ENCODE assay signal across 28 cellular contexts in the genomic region with DNA sequence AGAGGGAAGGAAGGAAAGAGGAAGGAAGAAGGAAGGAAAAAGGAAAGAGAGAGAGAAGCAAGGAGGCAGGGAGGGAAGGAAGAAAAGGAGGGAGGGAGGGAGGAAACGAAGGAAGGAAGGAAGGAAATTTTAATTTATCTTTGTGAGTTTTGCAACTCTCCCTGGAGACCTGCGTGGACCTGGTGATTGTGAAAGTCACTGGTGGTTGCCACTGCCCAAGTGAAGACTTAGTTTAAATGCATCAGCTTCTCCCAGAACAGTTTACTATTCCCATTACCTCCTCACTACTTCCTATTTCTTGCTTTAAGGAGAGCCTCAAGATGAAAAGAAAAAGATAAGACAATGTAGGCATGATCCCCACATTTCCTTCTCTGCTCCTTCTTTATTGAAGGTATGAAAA.
DNase-seq lines count a peak whose midpoint lies in the region; ATAC-seq, FAIRE-seq and TF ChIP-seq lines count a peak whose summit lies in the region.
"Had no signal": no experiment of that assay in that cellular context is flagged by ENCODE, and none has a peak within 500 bp of the region (broad histone marks: within the 10 kb centered on the region; RNA-seq: fewer than 3 reads in every experiment).

No MANE protein-coding gene starts in this region.

- no peak overlapping the region for H3K9ac ChIP-seq in H9 (ENCODE audit: extremely low read depth, insufficient read length, low read length)
- peak overlapping the region; percentile 35; the same call in 1 of the 2 replicates for H3K9ac ChIP-seq in PC-3 (ENCODE audit: low read length)
- H3K9ac ChIP-seq in H1 (replicated peaks in 1 of 4; ENCODE audit: extremely low read depth in 1 of 4, low read depth in 3 of 4, low read length in 3 of 4): no peak overlapping the region
- H3K9ac ChIP-seq in neural progenitor cell: no peak overlapping the region

- H3K4ac ChIP-seq in H9 (ENCODE audit: low read depth, low read length) (no peak overlapping the region), H1 (replicated peaks; ENCODE audit: insufficient read length, low read depth, low read length) (no peak overlapping the region)

- TF ChIP-seq RAD21 in H1 (IDR thresholded peaks at IDR 0.05 in 1 of 2, conservative IDR thresholded peaks at IDR 0.05 in 1 of 2; ENCODE audit: low read depth in 2 of 2, low read length in 2 of 2): no peak

- no peak overlapping the region for H3K23ac ChIP-seq in H9 (ENCODE audit: insufficient read length, low read depth, low read length)
- H3K23ac ChIP-seq in H1 (ENCODE audit: insufficient read length): no peak overlapping the region

- H2BK20ac ChIP-seq in H9 (ENCODE audit: low read depth, low read length, poor library complexity, severe bottlenecking) (no peak overlapping the region), H1 (ENCODE audit: low read length) (no peak overlapping the region)

- no peak for TF ChIP-seq POLR2A in H1 (IDR thresholded peaks at IDR 0.05; ENCODE audit: control extremely low read depth in 1 of 2, low read depth in 2 of 2, low read length in 2 of 2)

- no peak for ATAC-seq in PC-3
- ATAC-seq in GM18861 (IDR thresholded peaks at IDR 0.05; ENCODE audit: unreplicated experiment): no peak
- no peak for ATAC-seq in GM19035 (IDR thresholded peaks at IDR 0.05; ENCODE audit: unreplicated experiment)
- ATAC-seq in GM19351 (IDR thresholded peaks at IDR 0.05; ENCODE audit: unreplicated experiment): no peak
- ATAC-seq in HG03521 (IDR thresholded peaks at IDR 0.05; ENCODE audit: unreplicated experiment): no peak
- ATAC-seq: GM12878, Right ventricle myocardium inferior, SK-N-SH treated with all-trans-retinoic acid at 6 μM for 48 hours had no signal

- no peak overlapping the region for H3K18ac ChIP-seq in H9 (ENCODE audit: insufficient read length, low read depth, low read length)
- 0 out of 2 replicates have a peak overlapping the region, but pooled peaks have one; percentile 24 for H3K18ac ChIP-seq in H1 (ENCODE audit: extremely low read depth, low read length)

- H3K27me3 ChIP-seq in H9 (ENCODE audit: insufficient read depth, low read length) (no peaks in the 10 kb centered on the region), PC-3 (ENCODE audit: low read length) (no peaks in the 10 kb centered on the region), H1 (replicated peaks in 1 of 4; ENCODE audit: control insufficient read depth in 3 of 4, extremely low read depth in 1 of 4, insufficient read depth in 3 of 4, low read length in 3 of 4) (no peaks in the 10 kb centered on the region), neural progenitor cell (no peaks in the 10 kb centered on the region)
- H3K27me3 ChIP-seq: SJCRH30 had no signal

- no peak overlapping the region for H3K27ac ChIP-seq in H9 (ENCODE audit: insufficient read length, low read depth, low read length)
- H3K27ac ChIP-seq in PC-3 (ENCODE audit: low read length): peak overlapping the region; percentile 59
- 0 out of 2 replicates have a peak overlapping the region, but pooled peaks have one; percentile 1 for H3K27ac ChIP-seq in H1 (ENCODE audit: low read depth, low read length)
- peak overlapping the region; percentile 70 for H3K27ac ChIP-seq in neural progenitor cell
- H3K27ac ChIP-seq: HL-60, SJCRH30 had no signal

- intact Hi-C loops in PC-3 (cut with micrococcal nuclease): no loop called here

- H3K79me1 ChIP-seq in H9 (ENCODE audit: insufficient read depth, low read depth, low read length, poor library complexity, severe bottlenecking): no peaks in the 10 kb centered on the region
- H3K79me1 ChIP-seq in H1 (ENCODE audit: low read depth, low read length): no peaks in the 10 kb centered on the region

- H3K14ac ChIP-seq in H9 (ENCODE audit: insufficient read depth, low read length) (no peak overlapping the region), H1 (ENCODE audit: insufficient read length) (no peak overlapping the region)

- H3K27me3 Mint-ChIP-seq in H9 (ENCODE audit: low read depth): no peaks in the 10 kb centered on the region
- no peaks in the 10 kb centered on the region for H3K27me3 Mint-ChIP-seq in neural progenitor cell (ENCODE audit: insufficient read depth, low read depth)

- H3K9me3 ChIP-seq in H9 (ENCODE audit: control insufficient read depth, low read depth, low read length) (no peaks in the 10 kb centered on the region), PC-3 (ENCODE audit: low read length) (no peaks in the 10 kb centered on the region), H1 (ENCODE audit: insufficient read depth in 2 of 2, low read depth in 1 of 2, low read length in 1 of 2) (no peaks in the 10 kb centered on the region), neural progenitor cell (ENCODE audit: low read depth) (peaks cover 5% of the 10 kb centered on the region)
- H3K9me3 ChIP-seq: HAP-1, SJCRH30 had no signal

- H3K56ac ChIP-seq in H9 (ENCODE audit: insufficient read length, low read depth, low read length): no peak overlapping the region
- H3K56ac ChIP-seq in H1 (replicated peaks; ENCODE audit: insufficient read length, low read depth, low read length): no peak overlapping the region

- H4K20me1 ChIP-seq in H9 (ENCODE audit: control insufficient read depth, insufficient read depth, insufficient read length) (no peaks in the 10 kb centered on the region), PC-3 (ENCODE audit: low read length) (no peaks in the 10 kb centered on the region), H1 (replicated peaks in 1 of 2; ENCODE audit: control insufficient read depth in 1 of 2, insufficient read depth in 2 of 2, low read length in 2 of 2) (no peaks in the 10 kb centered on the region), neural progenitor cell (ENCODE audit: low read depth) (no peaks in the 10 kb centered on the region)

- no peaks in the 10 kb centered on the region for H3K9me2 ChIP-seq in PC-3 (replicated peaks; ENCODE audit: low read length)

- H3T11ph ChIP-seq in H9 (ENCODE audit: low read length): no peak overlapping the region

- H2BK120ac ChIP-seq in H9 (ENCODE audit: low read depth, low read length, poor library complexity, severe bottlenecking) (no peak overlapping the region), H1 (replicated peaks; ENCODE audit: low read depth, low read length) (no peak overlapping the region)

- H3K9me3 Mint-ChIP-seq in H9 (peaks cover 15 to 16% of the 10 kb centered on the region in 2 experiments), neural progenitor cell (no peaks in the 10 kb centered on the region)
- H3K9me3 Mint-ChIP-seq: HFFc6 had no signal

- H3K4me2 ChIP-seq in H9 (ENCODE audit: insufficient read depth, insufficient read length, low read length) (no peak overlapping the region), PC-3 (ENCODE audit: low read length) (peak overlapping the region; percentile 63), H1 (ENCODE audit: insufficient read depth in 1 of 2, low read depth in 2 of 2, low read length in 2 of 2) (peak overlapping the region; percentile 33 to 58; a peak in 2 of 4 replicates), neural progenitor cell (peak overlapping the region; percentile 62)

- WGBS in H9 (ENCODE audit: extremely low coverage, insufficient read length, low lambda C conversion rate): no CpG with 5 or more reads among the region's 2 CpGs
- WGBS in H1 (ENCODE audit: extremely low coverage in 1 of 2, insufficient coverage in 1 of 2, insufficient read length in 1 of 2, insufficient replicate concordance in 2 of 2, low coverage in 1 of 2, low lambda C conversion rate in 2 of 2, missing lambda C conversion rate in 1 of 2), 2 experiments: 51% methylated on average over 2 of the region's 2 CpGs; no CpG with 5 or more reads in 1 of the 2 experiments

- H2BK5ac ChIP-seq in H9 (ENCODE audit: insufficient read length, low read length): no peak overlapping the region
- H2BK5ac ChIP-seq in H1 (ENCODE audit: low read depth, low read length): no peak overlapping the region

- H3K36me3 ChIP-seq in PC-3 (ENCODE audit: low read depth, low read length) (no peaks in the 10 kb centered on the region), H1 (ENCODE audit: control insufficient read depth in 2 of 4, insufficient read depth in 4 of 4, low read length in 3 of 4) (no peaks in the 10 kb centered on the region), neural progenitor cell (no peaks in the 10 kb centered on the region)
- H3K36me3 ChIP-seq: HAP-1, SJCRH30 had no signal

- no peaks in the 10 kb centered on the region for H3K23me2 ChIP-seq in H9 (ENCODE audit: insufficient read length, low read depth, low read length, poor library complexity, severe bottlenecking)
- 0 out of 2 replicates have a peak, but pooled peaks cover 4% of the 10 kb centered on the region for H3K23me2 ChIP-seq in H1 (ENCODE audit: low read depth, low read length)

- H3K36me3 Mint-ChIP-seq in H9 (ENCODE audit: insufficient read depth in 1 of 3, low read depth in 3 of 3) (peaks cover 5 to 21% (median 7%) of the 10 kb centered on the region in 3 experiments; a peak in 5 of 7 replicates), neural progenitor cell (no peaks in the 10 kb centered on the region)
- H3K36me3 Mint-ChIP-seq: CD14-positive monocyte had no signal

- H3K79me2 ChIP-seq in H9 (ENCODE audit: insufficient read depth, low read length) (no peaks in the 10 kb centered on the region), PC-3 (ENCODE audit: low read length) (no peaks in the 10 kb centered on the region), H1 (ENCODE audit: control insufficient read depth in 1 of 2, insufficient read depth in 2 of 2, low read length in 2 of 2) (no peaks in the 10 kb centered on the region), neural progenitor cell (ENCODE audit: low read depth) (no peaks in the 10 kb centered on the region)

- no peak for FAIRE-seq in H1 (lab: Jason Lieb, UNC)
- FAIRE-seq: GM12878, GM19239 had no signal

- TF ChIP-seq CTCF in H9 (conservative IDR thresholded peaks at IDR 0.05): no peak
- TF ChIP-seq CTCF in PC-3 (conservative IDR thresholded peaks at IDR 0.05; ENCODE audit: low read depth, low read length): no peak
- TF ChIP-seq CTCF in H1 (IDR thresholded peaks at IDR 0.05; ENCODE audit: control extremely low read depth in 1 of 3, insufficient read depth in 1 of 3, low read depth in 1 of 3, low read length in 3 of 3): no peak
- no peak for TF ChIP-seq CTCF in neural progenitor cell (IDR thresholded peaks at IDR 0.05)

- POLR2A ChIA-PET in PC-3 (lab: Charles Lee; ENCODE audit: unreplicated experiment): no interaction called here
- POLR2A ChIA-PET in H1 (lab: Charles Lee; ENCODE audit: partially characterized antibody): no interaction called here

- no peaks in the 10 kb centered on the region for H3F3A ChIP-seq in PC-3 (ENCODE audit: low read length, unreplicated experiment)
- H3F3A ChIP-seq in neural progenitor cell (ENCODE audit: low read depth): peaks cover 11% of the 10 kb centered on the region

- H3K4me3 Mint-ChIP-seq in H9 (no peak overlapping the region), neural progenitor cell (no peak overlapping the region)
- H3K4me3 Mint-ChIP-seq: CD14-positive monocyte; CD8-positive, alpha-beta memory T cell; HFFc6 had no signal

- CTCF ChIA-PET in PC-3 (lab: Charles Lee): no interaction called here
- CTCF ChIA-PET in H1 (lab: Charles Lee; ENCODE audit: partially characterized antibody): interaction anchor here (0.6 to 1.8 kb wide), 3 partner anchors 69 to 947 kb away, joined by 3 to 6 read pairs (median 5); partner anchors contain the start of gene ACVR1C

- no peak overlapping the region for H2BK15ac ChIP-seq in H9 (ENCODE audit: low read depth, low read length)
- H2BK15ac ChIP-seq in H1 (ENCODE audit: low read length): no peak overlapping the region; the same call in 1 of the 2 replicates

- DNase-seq in H9: no peak
- no peak for DNase-seq in PC-3
- DNase-seq in H1 (ENCODE audit: low read depth in 1 of 2, low spot score in 2 of 2): no peak
- DNase-seq in neural progenitor cell (ENCODE audit: low spot score): no peak
- DNase-seq: CD8-positive, alpha-beta memory T cell; DMS 273 treated with DMSO at 0.1 percent for 48 hours; DMS79; GDM1; HFFc6; Kasumi-1; NCI-H1105 treated with DMSO at 0.1 percent for 48 hours; NCI-H146; NCI-H1930; NCI-H2107; NCI-H524; NCI-H748 treated with DMSO at 0.1 percent for 48 hours; SJCRH30 had no signal

- no peak overlapping the region for H4K91ac ChIP-seq in H9 (ENCODE audit: insufficient read length, low read depth, low read length)
- no peak overlapping the region for H4K91ac ChIP-seq in H1 (replicated peaks; ENCODE audit: insufficient read length, low read length)

- H2AFZ ChIP-seq in H9 (ENCODE audit: low read length) (no peak overlapping the region), PC-3 (ENCODE audit: low read length) (peak overlapping the region; percentile 0; the same call in 1 of the 2 replicates), H1 (ENCODE audit: low read length) (no peak overlapping the region), neural progenitor cell (replicated peaks) (peak overlapping the region; percentile 26)

- H2AK5ac ChIP-seq in H9 (ENCODE audit: insufficient read length, low read length): no peak overlapping the region
- H2AK5ac ChIP-seq in H1 (ENCODE audit: low read depth, low read length): no peak overlapping the region

- H4K5ac ChIP-seq in H9 (ENCODE audit: insufficient read length, low read depth, low read length) (no peak overlapping the region), H1 (ENCODE audit: insufficient read length, low read depth, low read length) (no peak overlapping the region)

- no peak for TF ChIP-seq EP300 in H1 (IDR thresholded peaks at IDR 0.05; ENCODE audit: borderline replicate concordance in 1 of 2, low read depth in 2 of 2, low read length in 2 of 2)

- H3K4me1 Mint-ChIP-seq in H9: peaks cover 20 to 38% of the 10 kb centered on the region in 2 experiments
- peaks cover 13% of the 10 kb centered on the region for H3K4me1 Mint-ChIP-seq in neural progenitor cell
- H3K4me1 Mint-ChIP-seq: CD14-positive monocyte had no signal

- H3K4me3 ChIP-seq in PC-3 (ENCODE audit: low read length) (no peak overlapping the region), H1 (ENCODE audit: extremely low read depth in 1 of 4, insufficient read depth in 2 of 4, low read depth in 3 of 4, low read length in 4 of 4) (peak overlapping the region in 1 of 4 experiments; percentile 29; a peak in 1 of 8 replicates), neural progenitor cell (no peak overlapping the region)
- H3K4me3 ChIP-seq: GM12878, HAP-1, SJCRH30 had no signal

- BruUV-seq in PC-3 (replicated peaks; lab: Mats Ljungman, UMichigan): no TSS peak

- H4K8ac ChIP-seq in H9 (replicated peaks; ENCODE audit: insufficient read length, low read depth, low read length) (no peak overlapping the region), H1 (ENCODE audit: extremely low read depth, insufficient read depth, low read length) (no peak overlapping the region)

- H2BK12ac ChIP-seq in H9 (ENCODE audit: insufficient read length, low read depth, low read length) (no peak overlapping the region), H1 (ENCODE audit: low read depth, low read length) (no peak overlapping the region)

- H3K4me1 ChIP-seq in H9 (ENCODE audit: insufficient read depth, low read length) (peaks cover 3% of the 10 kb centered on the region; the same call in 1 of the 2 replicates), PC-3 (ENCODE audit: insufficient read depth, low read length) (peaks cover 18% of the 10 kb centered on the region), H1 (replicated peaks in 1 of 4; ENCODE audit: control insufficient read depth in 3 of 4, insufficient read depth in 4 of 4, low read length in 3 of 4) (peaks cover 0 to 7% (median 3%) of the 10 kb centered on the region in 4 experiments; a peak in 2 of 7 replicates), neural progenitor cell (peaks cover 29% of the 10 kb centered on the region)
- H3K4me1 ChIP-seq: HAP-1, SJCRH30 had no signal

- H3K27ac Mint-ChIP-seq in H9 (peak overlapping the region in 2 of 3 experiments; percentile 91 to 97; a peak in 4 of 7 replicates), neural progenitor cell (peak overlapping the region; percentile 36)
- H3K27ac Mint-ChIP-seq: HFFc6 had no signal

Comparison
In these comparisons a context has a peak if more than half of its experiments do, and no peak if none do; other contexts are left out.
1. H2AFZ ChIP-seq: peak in PC-3 (single experiment) and neural progenitor cell (single experiment); none in H9 (single experiment) and H1 (single experiment).